1 cellular context compared by ENCODE assay signal in the genomic region with DNA sequence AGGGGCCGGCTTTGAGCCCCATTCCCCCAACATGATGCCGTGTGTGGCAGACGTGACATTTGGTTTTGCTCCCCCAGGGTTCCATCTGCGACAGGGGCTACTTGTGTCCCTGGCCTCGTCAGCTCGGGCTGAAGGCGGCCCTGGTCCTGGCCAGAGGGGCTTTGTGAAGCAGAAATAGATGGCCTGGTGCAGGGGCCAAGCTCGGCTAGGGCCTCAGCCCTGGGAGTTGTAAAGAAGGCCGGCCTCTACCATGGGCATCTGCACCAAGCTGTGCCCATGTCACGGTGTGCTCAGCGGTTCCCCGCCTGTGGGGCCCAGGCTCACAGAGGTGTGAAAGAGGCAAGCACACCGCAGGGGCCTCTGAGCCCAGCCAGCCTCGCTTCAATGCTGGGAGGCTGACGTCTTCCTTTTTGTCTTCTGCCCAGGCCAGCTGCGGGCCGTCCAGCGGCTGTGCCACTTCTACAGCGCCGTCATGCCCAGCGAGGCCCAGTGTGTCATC.
TF ChIP-seq lines count a peak whose summit lies in the region.

No MANE protein-coding gene starts in this region.

TF ChIP-seq in GM12878, 131 proteins besides CTCF, POLR2A, EP300 and RAD21:
- no peak for TF ChIP-seq IKZF2 (IDR thresholded peaks at IDR 0.05)
- TF ChIP-seq SUPT20H (IDR thresholded peaks at IDR 0.05; ENCODE audit: borderline replicate concordance, control insufficient read depth, low read depth, low read length) = no peak
- TF ChIP-seq, protein P1, sequence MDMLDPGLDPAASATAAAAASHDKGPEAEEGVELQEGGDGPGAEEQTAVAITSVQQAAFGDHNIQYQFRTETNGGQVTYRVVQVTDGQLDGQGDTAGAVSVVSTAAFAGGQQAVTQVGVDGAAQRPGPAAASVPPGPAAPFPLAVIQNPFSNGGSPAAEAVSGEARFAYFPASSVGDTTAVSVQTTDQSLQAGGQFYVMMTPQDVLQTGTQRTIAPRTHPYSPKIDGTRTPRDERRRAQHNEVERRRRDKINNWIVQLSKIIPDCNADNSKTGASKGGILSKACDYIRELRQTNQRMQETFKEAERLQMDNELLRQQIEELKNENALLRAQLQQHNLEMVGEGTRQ (IDR thresholded peaks at IDR 0.05; ENCODE audit: borderline replicate concordance, low read depth, low read length) = no peak
- no peak for TF ChIP-seq CHD2 (IDR thresholded peaks at IDR 0.05; ENCODE audit: borderline replicate concordance, low read depth, low read length)
- TF ChIP-seq HDGF (IDR thresholded peaks at IDR 0.05) = no peak
- TF ChIP-seq, protein P2, sequence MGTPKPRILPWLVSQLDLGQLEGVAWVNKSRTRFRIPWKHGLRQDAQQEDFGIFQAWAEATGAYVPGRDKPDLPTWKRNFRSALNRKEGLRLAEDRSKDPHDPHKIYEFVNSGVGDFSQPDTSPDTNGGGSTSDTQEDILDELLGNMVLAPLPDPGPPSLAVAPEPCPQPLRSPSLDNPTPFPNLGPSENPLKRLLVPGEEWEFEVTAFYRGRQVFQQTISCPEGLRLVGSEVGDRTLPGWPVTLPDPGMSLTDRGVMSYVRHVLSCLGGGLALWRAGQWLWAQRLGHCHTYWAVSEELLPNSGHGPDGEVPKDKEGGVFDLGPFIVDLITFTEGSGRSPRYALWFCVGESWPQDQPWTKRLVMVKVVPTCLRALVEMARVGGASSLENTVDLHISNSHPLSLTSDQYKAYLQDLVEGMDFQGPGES (IDR thresholded peaks at IDR 0.05) = no peak
- TF ChIP-seq POLR2AphosphoS5 (IDR thresholded peaks at IDR 0.05; ENCODE audit: low read length) = 0 out of 2 replicates have a peak, but pooled peaks have one; percentile 3
- TF ChIP-seq SP1 (IDR thresholded peaks at IDR 0.05; ENCODE audit: low read depth, low read length) = no peak
TF ChIP-seq in GM12878: peak in this region for 1.
